In genomic region chr2:11270891-11271290, GRCh38 we compare ENCODE assay signal across 16 cellular contexts.
DNase-seq lines count a peak whose midpoint lies in the region; ATAC-seq, FAIRE-seq and TF ChIP-seq lines count a peak whose summit lies in the region.
"Had no signal": no experiment of that assay in that cellular context is flagged by ENCODE, and none has a peak within 500 bp of the region (broad histone marks: within the 10 kb centered on the region; RNA-seq: fewer than 3 reads in every experiment).

No MANE protein-coding gene starts in this region.

- WGBS in aorta, 2 donors: 91 to 95% methylated on average over 2 of the region's 2 CpGs

- POLR2A ChIA-PET in CD4-positive, alpha-beta T cell (lab: Charles Lee): no interaction called here

- H3K36me3 ChIP-seq in keratinocyte (ENCODE audit: control insufficient read depth in 2 of 2, extremely low read depth in 1 of 2, insufficient read depth in 2 of 2, low read length in 2 of 2) (no peaks in the 10 kb centered on the region), aorta (ENCODE audit: control insufficient read depth in 1 of 2, insufficient read depth in 2 of 2, low read length in 1 of 2) (peaks cover 0 to 4% of the 10 kb centered on the region in 2 donors)

- H3K9me1 ChIP-seq in keratinocyte (ENCODE audit: control insufficient read depth, extremely low read depth, insufficient read depth, low read length): no peaks in the 10 kb centered on the region

- peaks cover 55% of the 10 kb centered on the region for H3K36me3 Mint-ChIP-seq in CD4-positive, alpha-beta T cell (ENCODE audit: low read depth)

- CTCF ChIA-PET in CD4-positive, alpha-beta T cell (lab: Charles Lee): no interaction called here

- no peaks in the 10 kb centered on the region for H3K9me3 Mint-ChIP-seq in CD4-positive, alpha-beta T cell

- no peak for ATAC-seq in CD4-positive, alpha-beta T cell (ENCODE audit: poor library complexity)
- ATAC-seq in aorta (ENCODE audit: low FRiP score) (no peak), GM21529 (IDR thresholded peaks at IDR 0.05; ENCODE audit: unreplicated experiment) (no peak), SK-N-SH treated with all-trans-retinoic acid at 6 μM for 48 hours (no peak)
- ATAC-seq: left colon; naive thymus-derived CD4-positive, alpha-beta T cell; right cardiac atrium had no signal

- peaks cover 18% of the 10 kb centered on the region for H3K79me2 ChIP-seq in keratinocyte (ENCODE audit: control insufficient read depth, insufficient read depth, low read length)

- no peak overlapping the region for H3K9ac ChIP-seq in keratinocyte (ENCODE audit: control insufficient read depth, extremely low read depth, insufficient read depth, low read length)

- in situ Hi-C loops in astrocyte of the spinal cord (cut with HindIII; ENCODE audit: low sequenced_read_pairs): no loop called here

- H3K27ac ChIP-seq in keratinocyte (ENCODE audit: control insufficient read depth, insufficient read depth, low read length) (no peak overlapping the region), aorta (ENCODE audit: low read depth in 1 of 2, low read length in 2 of 2) (no peak overlapping the region)
- H3K27ac ChIP-seq in CD4-positive, alpha-beta T cell (ENCODE audit: low read depth, low read length): no peak overlapping the region

- no peak overlapping the region for H3K4me2 ChIP-seq in keratinocyte (ENCODE audit: control insufficient read depth, extremely low read depth, insufficient read depth, low read depth, low read length)

- no peaks in the 10 kb centered on the region for H4K20me1 ChIP-seq in keratinocyte (ENCODE audit: control insufficient read depth, extremely low read depth, insufficient read depth, low read length)

- TF ChIP-seq CTCF in astrocyte of the spinal cord (IDR thresholded peaks at IDR 0.05; ENCODE audit: low read depth, low read length) (no peak), keratinocyte (optimal IDR thresholded peaks at IDR 0.05 in 1 of 3, IDR thresholded peaks at IDR 0.05 in 1 of 3, conservative IDR thresholded peaks at IDR 0.05 in 1 of 3; ENCODE audit: extremely low read depth in 1 of 3, insufficient read depth in 2 of 3, low read length in 3 of 3) (no peak)
- no peak for TF ChIP-seq CTCF in CD4-positive, alpha-beta T cell (IDR thresholded peaks at IDR 0.05)

- peaks cover 13% of the 10 kb centered on the region for H3K4me1 Mint-ChIP-seq in CD4-positive, alpha-beta T cell (ENCODE audit: low read depth)

- no peak overlapping the region for H3K4me3 Mint-ChIP-seq in CD4-positive, alpha-beta T cell
- H3K4me3 Mint-ChIP-seq: B cell; naive thymus-derived CD4-positive, alpha-beta T cell had no signal

- intact Hi-C loops in CD4-positive, alpha-beta T cell (cut with DNase I, micrococcal nuclease): no loop called here
- intact Hi-C loops in aorta (cut with DNase I): no loop called here

- H3K9me3 ChIP-seq in keratinocyte (ENCODE audit: control insufficient read depth, low read depth, low read length): no peaks in the 10 kb centered on the region
- H3K9me3 ChIP-seq in CD4-positive, alpha-beta T cell (ENCODE audit: control insufficient read depth, low read length): no peaks in the 10 kb centered on the region
- no peaks in the 10 kb centered on the region for H3K9me3 ChIP-seq in aorta (ENCODE audit: control insufficient read depth, low read length)

- FAIRE-seq in keratinocyte (lab: Jason Lieb, UNC): peak; percentile 48
- FAIRE-seq: H1 had no signal

- DNase-seq in COLO829 (ENCODE audit: low spot score) (peak; percentile 15), LHCN-M2 (ENCODE audit: low read depth) (peak; percentile 11), astrocyte of the spinal cord (ENCODE audit: low read depth, low spot score) (peak; percentile 60), keratinocyte (ENCODE audit: low read depth, low spot score) (no peak), aorta (no peak)
- DNase-seq in CD4-positive, alpha-beta T cell: no peak
- DNase-seq: amygdala; head of caudate nucleus; left colon; naive thymus-derived CD4-positive, alpha-beta T cell; NCI-H510A; right cardiac atrium had no signal

- dilution Hi-C loops in keratinocyte (cut with MboI; ENCODE audit: extremely low pct_ligation_motif_present, low sequenced_read_pairs): no loop called here

- no peaks in the 10 kb centered on the region for H3K27me3 ChIP-seq in keratinocyte (ENCODE audit: control insufficient read depth, extremely low read depth, insufficient read depth, low read length)
- no peaks in the 10 kb centered on the region for H3K27me3 ChIP-seq in CD4-positive, alpha-beta T cell (ENCODE audit: control insufficient read depth, insufficient read depth, low read length)
- H3K27me3 ChIP-seq in aorta (ENCODE audit: control insufficient read depth in 1 of 2, insufficient read depth in 2 of 2, low read length in 1 of 2): no peaks in the 10 kb centered on the region

- H3K4me3 ChIP-seq in astrocyte of the spinal cord (ENCODE audit: low read depth, low read length) (no peak overlapping the region), keratinocyte (ENCODE audit: control insufficient read depth in 2 of 3, extremely low read depth in 1 of 3, insufficient read depth in 2 of 3, low read depth in 1 of 3, low read length in 3 of 3) (no peak overlapping the region), aorta (ENCODE audit: low read length in 2 of 2) (no peak overlapping the region)

- H3K4me1 ChIP-seq in keratinocyte (ENCODE audit: control insufficient read depth, extremely low read depth, insufficient read depth, low read length) (no peaks in the 10 kb centered on the region), aorta (ENCODE audit: control insufficient read depth in 1 of 2, insufficient read depth in 2 of 2, low read length in 2 of 2) (peaks cover 1 to 3% of the 10 kb centered on the region in 2 donors)

- no peak overlapping the region for H3K27ac Mint-ChIP-seq in CD4-positive, alpha-beta T cell
- H3K27ac Mint-ChIP-seq: B cell had no signal

- no peaks in the 10 kb centered on the region for H3K27me3 Mint-ChIP-seq in CD4-positive, alpha-beta T cell
- H3K27me3 Mint-ChIP-seq: B cell; naive thymus-derived CD4-positive, alpha-beta T cell had no signal

- H2AFZ ChIP-seq in keratinocyte (ENCODE audit: control insufficient read depth, low read length): no peak overlapping the region

TF ChIP-seq in SK-N-SH treated with all-trans-retinoic acid at 6 μM for 48 hours, 23 proteins besides CTCF, POLR2A, EP300 and RAD21:
- TF ChIP-seq CSRNP3 (CRISPR knock-in tag; IDR thresholded peaks at IDR 0.05) (no peak), ZNF565 (CRISPR knock-in tag; conservative IDR thresholded peaks at IDR 0.05; ENCODE audit: low read depth) (no peak), TOX (CRISPR knock-in tag; IDR thresholded peaks at IDR 0.05; ENCODE audit: borderline replicate concordance) (no peak)

Comparison
In these comparisons a context has a peak if more than half of its experiments do, and no peak if none do; other contexts are left out.
1. DNase-seq: peak in COLO829 (single experiment), LHCN-M2 (single experiment) and astrocyte of the spinal cord (single experiment); none in keratinocyte (single experiment), CD4-positive, alpha-beta T cell (0 of 10) and aorta (0 of 2).